Comparison of ENCODE assay signal across 8 cellular contexts in genomic region chr9:94623253-94623652, GRCh38. TPM values are rescaled to one million over a fixed set of nuclear protein-coding genes. Genes with fewer than 3 reads are reported as not detected.
DNase-seq lines count a peak whose midpoint lies in the region; ATAC-seq and TF ChIP-seq lines count a peak whose summit lies in the region.

No MANE protein-coding gene starts in this region.

- H3K27ac Mint-ChIP-seq in HFFc6 = no peak overlapping the region

- peak; percentile 63 for TF ChIP-seq CTCF in HFFc6 (IDR thresholded peaks at IDR 0.05)

- DNase-seq in Daoy (ENCODE audit: low read depth) = peak; percentile 75
- no peak for DNase-seq in HFFc6
- peak; percentile 39 for DNase-seq in UCSD-AML1 (lab: John Stamatoyannopoulos, UW; ENCODE audit: unreplicated experiment)
- peak; percentile 77 for DNase-seq in left kidney (ENCODE audit: low read depth, low spot score)
- DNase-seq in NCI-H128 (lab: John Stamatoyannopoulos, UW; ENCODE audit: unreplicated experiment) = no peak
- no peak for DNase-seq in COLO829 (ENCODE audit: low spot score)

- no peak overlapping the region for H3K4me3 Mint-ChIP-seq in HFFc6

- ATAC-seq in HG03045 (IDR thresholded peaks at IDR 0.05; ENCODE audit: unreplicated experiment) = no peak
- no peak for ATAC-seq in HG03521 (IDR thresholded peaks at IDR 0.05; ENCODE audit: unreplicated experiment)

- H3K36me3 Mint-ChIP-seq in HFFc6 (ENCODE audit: low read depth) = no peaks in the 10 kb centered on the region

- H3K4me1 Mint-ChIP-seq in HFFc6 (ENCODE audit: low read depth) = peaks cover 6% of the 10 kb centered on the region; the same call in 1 of the 2 replicates

- H3K27me3 Mint-ChIP-seq in HFFc6 (ENCODE audit: insufficient read depth) = peaks cover 8% of the 10 kb centered on the region

- no peaks in the 10 kb centered on the region for H3K9me3 Mint-ChIP-seq in HFFc6

RNA-seq across cellular contexts. Expression of gene FBP1, which starts 16.1 kb away (rescaled TPM):
- not detected in 2 replicates for total RNA-seq in Daoy (2014; rRNA removed; shearing (Covaris generic))
- total RNA-seq in HFFc6 (2021; fragmentation: NEBNext Ultra II Directional; extraction: Animal tissue kit (Norgen Biotek cat#: 25700)) = not detected

RNA-seq across cellular contexts. Expression of gene FBP2, which starts 29.6 kb away (rescaled TPM):
- not detected in 2 replicates for total RNA-seq in Daoy (2014; rRNA removed; shearing (Covaris generic))
- not detected for total RNA-seq in HFFc6 (2021; fragmentation: NEBNext Ultra II Directional; extraction: Animal tissue kit (Norgen Biotek cat#: 25700))

Comparison
In these comparisons a context has a peak if more than half of its experiments do, and no peak if none do; other contexts are left out.
1. DNase-seq: peak in Daoy (single experiment), UCSD-AML1 (single experiment) and left kidney (single experiment); none in HFFc6 (single experiment), NCI-H128 (single experiment) and COLO829 (single experiment).